7 cellular contexts compared by ENCODE assay signal in genomic region chr1:161769673-161770045, GRCh38. TPM values are rescaled to one million over a fixed set of nuclear protein-coding genes. Genes with fewer than 3 reads are reported as not detected.
DNase-seq lines count a peak whose midpoint lies in the region; ATAC-seq, FAIRE-seq and TF ChIP-seq lines count a peak whose summit lies in the region.
"Not testable (repeated sequence)": the region's sequence is repeated elsewhere in the genome, so short reads cannot be mapped to it uniquely, and the experiment has no call there.

No MANE protein-coding gene starts in this region.

- H3K36me3 ChIP-seq in MM.1S (replicated peaks; ENCODE audit: insufficient read depth, low read length); GM12878 (ENCODE audit: control insufficient read depth in 2 of 2, insufficient read depth in 2 of 2, low read length in 1 of 2): not testable (repeated sequence)

- BruUV-seq in GM12878 (replicated peaks; lab: Mats Ljungman, UMichigan), result not testable (repeated sequence)

- peak overlapping the region; percentile 77 for H3K4me3 Mint-ChIP-seq in CD4-positive, alpha-beta T cell
- not testable (repeated sequence) for H3K4me3 Mint-ChIP-seq in activated T-cell treated with anti-CD3 and anti-CD28 coated beads, Interleukin-2, amount 50 U/mL, for 24 hours
- peak overlapping the region in 1 of 10 donors; percentile 39 for H3K4me3 Mint-ChIP-seq in naive thymus-derived CD8-positive, alpha-beta T cell

- H3K27me3 ChIP-seq in CD4-positive, alpha-beta T cell (ENCODE audit: control insufficient read depth, insufficient read depth, low read length); MM.1S (replicated peaks; ENCODE audit: insufficient read depth, low read length); GM12878 (replicated peaks in 1 of 2; ENCODE audit: control insufficient read depth in 2 of 2, insufficient read depth in 2 of 2, low read length in 1 of 2): not testable (repeated sequence)

- SMC1A ChIA-PET in GM12878 (lab: Charles Lee; ENCODE audit: uncharacterized antibody, unreplicated experiment), result interaction anchor here (0.6 to 1.2 kb wide), 3 partner anchors 16 to 693 kb away, joined by 3 to 5 read pairs (median 4); partner anchors contain the start of gene DUSP12

- 97% methylated on average over 5 of the region's 5 CpGs for WGBS in GM12878 (ENCODE audit: insufficient coverage, insufficient replicate concordance, low lambda C conversion rate, missing lambda C conversion rate)

- H4K20me1 ChIP-seq in MM.1S (ENCODE audit: insufficient read depth, low read length); GM12878 (ENCODE audit: control insufficient read depth, insufficient read depth): not testable (repeated sequence)

- ATAC-seq in CD4-positive, alpha-beta T cell (ENCODE audit: poor library complexity); GM12878; naive thymus-derived CD8-positive, alpha-beta T cell: not testable (repeated sequence)

- peaks cover 32% of the 10 kb centered on the region for H3F3A ChIP-seq in MM.1S (ENCODE audit: insufficient read depth, low read length)

- not testable (repeated sequence) for H3K27ac Mint-ChIP-seq in CD4-positive, alpha-beta T cell
- H3K27ac Mint-ChIP-seq in activated T-cell treated with anti-CD3 and anti-CD28 coated beads, Interleukin-2, amount 50 U/mL, for 24 hours, result peak overlapping the region; percentile 66
- H3K27ac Mint-ChIP-seq in naive thymus-derived CD8-positive, alpha-beta T cell, result peak overlapping the region in 6 of 10 donors; percentile 7 to 84 (median 65)

- not testable (repeated sequence) for H3K9me3 Mint-ChIP-seq in CD4-positive, alpha-beta T cell; activated T-cell treated with anti-CD3 and anti-CD28 coated beads, Interleukin-2, amount 50 U/mL, for 24 hours; naive thymus-derived CD8-positive, alpha-beta T cell

- RAD21 ChIA-PET in GM12878 (lab: Charles Lee; ENCODE audit: unreplicated experiment), result not testable (repeated sequence)

- peaks cover 86% of the 10 kb centered on the region for H3K79me2 ChIP-seq in MM.1S (ENCODE audit: low read length)
- peaks cover 91% of the 10 kb centered on the region for H3K79me2 ChIP-seq in GM12878 (ENCODE audit: control insufficient read depth, insufficient read depth, low read length)

- not testable (repeated sequence) for H3K9me2 ChIP-seq in MM.1S (replicated peaks; ENCODE audit: insufficient read depth, low read length)

- TF ChIP-seq POLR2A in GM12878 (IDR thresholded peaks at IDR 0.05; ENCODE audit: low read depth, low read length), result not testable (repeated sequence)

- H3K4me2 ChIP-seq in MM.1S (ENCODE audit: low read depth, low read length), result 0 out of 2 replicates have a peak overlapping the region, but pooled peaks have one; percentile 62
- H3K4me2 ChIP-seq in GM12878 (ENCODE audit: control insufficient read depth, insufficient read depth), result peak overlapping the region; percentile 83; the same call in 1 of the 2 replicates

- not testable (repeated sequence) for H3K9ac ChIP-seq in MM.1S (ENCODE audit: low read length); GM12878 (ENCODE audit: control insufficient read depth, insufficient read depth, low read length)

- intact Hi-C loops in CD4-positive, alpha-beta T cell (cut with DNase I, micrococcal nuclease), result loop anchor here (10.0 kb wide), 3 partner anchors 155 to 795 kb away; partner anchors contain the start of gene UAP1 (in 1 of the 2)
- intact Hi-C loops in GM12878 (cut with micrococcal nuclease; ENCODE audit: unreplicated experiment), result not testable (repeated sequence)

- DNase-seq in CD4-positive, alpha-beta T cell; Jurkat, Clone E6-1 (ENCODE audit: low read depth, low spot score); MM.1S; activated T-cell treated with anti-CD3 and anti-CD28 coated beads, Interleukin-2, amount 50 U/mL, for 24 hours; GM12878 (ENCODE audit: low read depth, low spot score); naive thymus-derived CD8-positive, alpha-beta T cell: not testable (repeated sequence)
- peak; percentile 19 for DNase-seq in NCI-H2227 (lab: John Stamatoyannopoulos, UW; ENCODE audit: unreplicated experiment)

- not testable (repeated sequence) for TF ChIP-seq CTCF in CD4-positive, alpha-beta T cell (IDR thresholded peaks at IDR 0.05); MM.1S (IDR thresholded peaks at IDR 0.05; ENCODE audit: low read length); GM12878 (IDR thresholded peaks at IDR 0.05 in 2 of 3, conservative IDR thresholded peaks at IDR 0.05 in 1 of 3; ENCODE audit: control insufficient read depth in 2 of 3, extremely low read depth in 1 of 3, insufficient read depth in 1 of 3, low read depth in 3 of 3, low read length in 3 of 3)

- CTCF ChIA-PET in CD4-positive, alpha-beta T cell (lab: Charles Lee), result interaction anchor here (1.6 kb wide), 1 partner anchor 20 kb away, joined by 5 read pairs; the partner anchor contains the start of gene DUSP12
- CTCF ChIA-PET in GM12878 (lab: Yijun Ruan, JAX), result interaction anchor here (1.1 to 1.3 kb wide), 2 partner anchors 13 to 23 kb away, joined by 3 to 6 read pairs; no protein-coding TSS in a partner anchor

- H3K9me3 ChIP-seq in CD4-positive, alpha-beta T cell (ENCODE audit: control insufficient read depth, low read length); MM.1S (replicated peaks; ENCODE audit: insufficient read depth, low read length); GM12878 (replicated peaks; ENCODE audit: control insufficient read depth, insufficient read depth, low read length): not testable (repeated sequence)

- H3K27me3 Mint-ChIP-seq in CD4-positive, alpha-beta T cell; activated T-cell treated with anti-CD3 and anti-CD28 coated beads, Interleukin-2, amount 50 U/mL, for 24 hours; naive thymus-derived CD8-positive, alpha-beta T cell: not testable (repeated sequence)

- TF ChIP-seq EP300 in GM12878 (IDR thresholded peaks at IDR 0.05; ENCODE audit: borderline replicate concordance in 1 of 2, control insufficient read depth in 1 of 2, low read depth in 2 of 2, low read length in 2 of 2), result not testable (repeated sequence)

- not testable (repeated sequence) for TF ChIP-seq RAD21 in GM12878 (IDR thresholded peaks at IDR 0.05; ENCODE audit: insufficient read depth, low read depth, low read length)

- in situ Hi-C loops in GM12878 (cut with MboI), result not testable (repeated sequence)

- H3K4me1 ChIP-seq in MM.1S (ENCODE audit: low read length) (peaks cover 48% of the 10 kb centered on the region), GM12878 (ENCODE audit: control insufficient read depth, insufficient read depth, low read length) (peaks cover 17% of the 10 kb centered on the region)

- peaks cover 17% of the 10 kb centered on the region for H3K36me3 Mint-ChIP-seq in CD4-positive, alpha-beta T cell (ENCODE audit: low read depth)
- peaks cover 19% of the 10 kb centered on the region for H3K36me3 Mint-ChIP-seq in activated T-cell treated with anti-CD3 and anti-CD28 coated beads, Interleukin-2, amount 50 U/mL, for 24 hours (ENCODE audit: low read depth)
- H3K36me3 Mint-ChIP-seq in naive thymus-derived CD8-positive, alpha-beta T cell, result not testable (repeated sequence)

- peak overlapping the region; percentile 40; the same call in 1 of the 2 replicates for H3K4me3 ChIP-seq in Jurkat, Clone E6-1 (ENCODE audit: low read length)
- H3K4me3 ChIP-seq in MM.1S (ENCODE audit: low read length); GM12878: not testable (repeated sequence)

- H2AFZ ChIP-seq in MM.1S (ENCODE audit: low read length); GM12878 (ENCODE audit: control insufficient read depth, low read depth, low read length): not testable (repeated sequence)

- peaks cover 33% of the 10 kb centered on the region for H3K4me1 Mint-ChIP-seq in CD4-positive, alpha-beta T cell (ENCODE audit: low read depth)
- H3K4me1 Mint-ChIP-seq in activated T-cell treated with anti-CD3 and anti-CD28 coated beads, Interleukin-2, amount 50 U/mL, for 24 hours (ENCODE audit: low read depth), result peaks cover 41% of the 10 kb centered on the region
- peaks cover 15 to 46% (median 27%) of the 10 kb centered on the region in 4 donors for H3K4me1 Mint-ChIP-seq in naive thymus-derived CD8-positive, alpha-beta T cell

- H3K27ac ChIP-seq in CD4-positive, alpha-beta T cell (ENCODE audit: low read depth, low read length); MM.1S (ENCODE audit: low read length); GM12878 (ENCODE audit: control insufficient read depth, insufficient read depth): not testable (repeated sequence)

- POLR2A ChIA-PET in CD4-positive, alpha-beta T cell (lab: Charles Lee); GM12878 (lab: Charles Lee): not testable (repeated sequence)
- POLR2A ChIA-PET in naive thymus-derived CD8-positive, alpha-beta T cell (lab: Charles Lee), result interaction anchor here (0.6 to 1.0 kb wide), 2 partner anchors 20 to 267 kb away, joined by 3 to 9 read pairs; partner anchors contain the start of gene DUSP12

- not testable (repeated sequence) for FAIRE-seq in GM12878 (lab: Jason Lieb, UNC)

RNA-seq across cellular contexts. Expression of gene ATF6, which starts 3.5 kb away (rescaled TPM):
- 10 to 100 TPM; 16.2 to 17.1 TPM for total RNA-seq in CD4-positive, alpha-beta T cell
- polyA plus RNA-seq in Jurkat, Clone E6-1 (2012; ENCODE audit: insufficient read depth, insufficient read length), result 15.0 TPM
- total RNA-seq in GM12878 (2013; cell fraction: nucleolus; rRNA removed), result 65.7 and 71.1 TPM in 2 replicates
- 15.2 and 18.0 TPM in 2 replicates for total RNA-seq in GM12878 (2014; rRNA removed)
- 23.0 and 23.3 TPM in 2 replicates for total RNA-seq in GM12878 (2014; rRNA removed; fragmentation: Illumina TruSeq; extraction: Trizol)
- total RNA-seq in GM12878 (2021), result 17.0 and 17.5 TPM in 2 replicates
- 7.1 TPM for polyA plus RNA-seq in GM12878 (2011; ENCODE audit: low read depth)
- 24.3 and 30.4 TPM in 2 replicates for polyA plus RNA-seq in GM12878 (2011; rRNA removed)
- 12.7 and 14.3 TPM in 2 replicates for polyA plus RNA-seq in GM12878 (2011; cell fraction: cytosol; rRNA removed)
- 9.5 and 10.7 TPM in 2 replicates for polyA plus RNA-seq in GM12878 (2011; cell fraction: nucleus; rRNA removed)
- 9.9 and 11.2 TPM in 2 replicates for polyA plus RNA-seq in GM12878 (2012)
- polyA plus RNA-seq in GM12878 (2014; fragmentation: Illumina TruSeq; extraction: Trizol), result 19.2 and 23.8 TPM in 2 replicates
- 1 to 10 TPM; 7.8 to 8.9 TPM for polyA plus RNA-seq in GM12878 (2014; fragmentation: Nextera tagmentation; extraction: Ambion mirVana)
- 10.3 and 11.7 TPM in 2 replicates for polyA plus RNA-seq in GM12878 (2014; rRNA removed)
- 10 to 100 TPM; 12.9 to 14.2 TPM for polyA plus RNA-seq in GM12878 (2016; fragmentation: Nextera tagmentation; extraction: Ambion mirVana)
- polyA minus RNA-seq in GM12878 (2011; rRNA and poly(A)+ RNA removed), result 29.3 and 33.2 TPM in 2 replicates
- polyA minus RNA-seq in GM12878 (2011; cell fraction: cytosol; rRNA and poly(A)+ RNA removed), result 7.4 and 8.7 TPM in 2 replicates
- polyA minus RNA-seq in GM12878 (2011; cell fraction: nucleus; rRNA and poly(A)+ RNA removed), result 21.9 and 29.9 TPM in 2 replicates
- 10 to 100 TPM; 23.5 to 24.3 TPM for total RNA-seq in naive thymus-derived CD8-positive, alpha-beta T cell
- polyA plus RNA-seq in naive thymus-derived CD8-positive, alpha-beta T cell, result 10 to 100 TPM; 15.8 to 17.6 (median 16.3) TPM

RNA-seq across cellular contexts. Expression of gene DUSP12, which starts 20.1 kb away (rescaled TPM):
- 10 to 100 TPM; 20.3 to 23.0 TPM for total RNA-seq in CD4-positive, alpha-beta T cell
- 33.1 TPM for polyA plus RNA-seq in Jurkat, Clone E6-1 (2012; ENCODE audit: insufficient read depth, insufficient read length)
- total RNA-seq in GM12878 (2013; cell fraction: nucleolus; rRNA removed), result 51.7 and 53.8 TPM in 2 replicates
- total RNA-seq in GM12878 (2014; rRNA removed) (41.1 and 42.5 TPM in 2 replicates), GM12878 (2014; rRNA removed; fragmentation: Illumina TruSeq; extraction: Trizol) (23.7 and 24.1 TPM in 2 replicates), GM12878 (2021) (25.2 and 29.8 TPM in 2 replicates)
- 20.3 TPM for polyA plus RNA-seq in GM12878 (2011; ENCODE audit: low read depth)
- polyA plus RNA-seq in GM12878 (2011; rRNA removed) (50.8 and 62.5 TPM in 2 replicates), GM12878 (2014; fragmentation: Illumina TruSeq; extraction: Trizol) (24.8 and 25.7 TPM in 2 replicates), GM12878 (2014; fragmentation: Nextera tagmentation; extraction: Ambion mirVana) (10 to 100 TPM in 1 of 2 experiments, 1 to 10 TPM in 1; 7.0 to 13.3 TPM), GM12878 (2014; rRNA removed) (46.5 and 51.5 TPM in 2 replicates), GM12878 (2016; fragmentation: Nextera tagmentation; extraction: Ambion mirVana) (10 to 100 TPM; 42.5 TPM)
- polyA plus RNA-seq in GM12878 (2011; cell fraction: cytosol; rRNA removed), result 32.4 and 42.5 TPM in 2 replicates
- polyA plus RNA-seq in GM12878 (2011; cell fraction: nucleus; rRNA removed), result 45.5 and 54.7 TPM in 2 replicates
- polyA plus RNA-seq in GM12878 (2012), result 22.4 and 25.5 TPM in 2 replicates
- 16.2 and 20.9 TPM in 2 replicates for polyA minus RNA-seq in GM12878 (2011; rRNA and poly(A)+ RNA removed)
- polyA minus RNA-seq in GM12878 (2011; cell fraction: cytosol; rRNA and poly(A)+ RNA removed), result 14.8 and 16.3 TPM in 2 replicates
- 21.8 and 38.5 TPM in 2 replicates for polyA minus RNA-seq in GM12878 (2011; cell fraction: nucleus; rRNA and poly(A)+ RNA removed)
- 10 to 100 TPM; 38.4 to 39.4 TPM for total RNA-seq in naive thymus-derived CD8-positive, alpha-beta T cell
- 10 to 100 TPM; 62.7 to 73.1 (median 71.1) TPM for polyA plus RNA-seq in naive thymus-derived CD8-positive, alpha-beta T cell

RNA-seq across cellular contexts. Expression of gene FCRLB, which starts 48.3 kb away (rescaled TPM):
- total RNA-seq in CD4-positive, alpha-beta T cell, result under 1 TPM in 1 of 2 experiments, not detected in 1; 0.11 TPM
- not detected for polyA plus RNA-seq in Jurkat, Clone E6-1 (2012; ENCODE audit: insufficient read depth, insufficient read length)
- total RNA-seq in GM12878 (2013; cell fraction: nucleolus; rRNA removed), result 4.0 and 4.2 TPM in 2 replicates
- total RNA-seq in GM12878 (2014; rRNA removed) (11.3 and 11.5 TPM in 2 replicates), GM12878 (2014; rRNA removed; fragmentation: Illumina TruSeq; extraction: Trizol) (3.1 and 3.4 TPM in 2 replicates), GM12878 (2021) (7.9 and 8.3 TPM in 2 replicates)
- polyA plus RNA-seq in GM12878 (2011; ENCODE audit: low read depth), result 0.73 TPM
- polyA plus RNA-seq in GM12878 (2011; rRNA removed) (1.2 and 1.5 TPM in 2 replicates), GM12878 (2014; fragmentation: Illumina TruSeq; extraction: Trizol) (1.2 and 1.9 TPM in 2 replicates), GM12878 (2014; fragmentation: Nextera tagmentation; extraction: Ambion mirVana) (1 to 10 TPM in 1 of 2 experiments, under 1 TPM in 1; 0.55 to 1.2 TPM), GM12878 (2014; rRNA removed) (8.8 and 9.4 TPM in 2 replicates), GM12878 (2016; fragmentation: Nextera tagmentation; extraction: Ambion mirVana) (10 to 100 TPM; 10.9 to 11.7 TPM)
- polyA plus RNA-seq in GM12878 (2011; cell fraction: cytosol; rRNA removed), result 1.3 and 1.7 TPM in 2 replicates
- polyA plus RNA-seq in GM12878 (2011; cell fraction: nucleus; rRNA removed), result 3.6 and 4.2 TPM in 2 replicates
- 2.5 and 3.2 TPM in 2 replicates for polyA plus RNA-seq in GM12878 (2012)
- polyA minus RNA-seq in GM12878 (2011; rRNA and poly(A)+ RNA removed), result 0.93 and 1.1 TPM in 2 replicates
- 0.53 and 0.62 TPM in 2 replicates for polyA minus RNA-seq in GM12878 (2011; cell fraction: cytosol; rRNA and poly(A)+ RNA removed)
- 2.3 and 2.4 TPM in 2 replicates for polyA minus RNA-seq in GM12878 (2011; cell fraction: nucleus; rRNA and poly(A)+ RNA removed)
- total RNA-seq in naive thymus-derived CD8-positive, alpha-beta T cell, result 1 to 10 TPM; 1.1 to 1.2 TPM
- polyA plus RNA-seq in naive thymus-derived CD8-positive, alpha-beta T cell, result 1 to 10 TPM in 1 of 3 donors, under 1 TPM in 2; 0.77 to 2.1 (median 0.98) TPM
